11 cellular contexts compared by ENCODE assay signal in the genomic region with DNA sequence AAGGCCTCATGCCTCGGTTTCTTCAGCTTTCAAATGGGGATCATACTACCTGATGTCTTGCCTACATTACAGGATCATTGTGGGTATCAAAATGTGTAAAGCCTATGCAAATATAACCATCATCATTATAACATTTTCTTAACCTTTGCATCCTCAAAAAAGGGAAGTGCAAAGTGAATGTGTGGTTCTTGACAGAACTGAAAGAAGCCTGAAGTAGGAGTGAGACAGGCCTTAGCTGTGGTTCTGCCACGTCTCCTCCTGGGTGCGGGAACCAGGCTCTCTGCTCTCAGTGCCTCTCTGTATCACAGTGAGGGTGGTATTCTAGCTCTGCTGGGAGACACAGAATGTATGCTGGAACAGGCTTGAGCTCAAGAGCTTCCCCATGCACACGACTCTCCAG.
A peak's percentile ranks its signal among the peaks of the same experiment; 100 is the strongest.
DNase-seq lines count a peak whose midpoint lies in the region; ATAC-seq, FAIRE-seq and TF ChIP-seq lines count a peak whose summit lies in the region.
"Had no signal": no experiment of that assay in that cellular context is flagged by ENCODE, and none has a peak within 500 bp of the region (broad histone marks: within the 10 kb centered on the region; RNA-seq: fewer than 3 reads in every experiment).

No MANE protein-coding gene starts in this region.

- intact Hi-C loops in CD4-positive, alpha-beta memory T cell (cut with micrococcal nuclease): loop anchor here (5.0 kb wide), 1 partner anchor 289 kb away; no protein-coding TSS in a partner anchor
- intact Hi-C loops in pancreas (cut with DNase I) (no loop called here), heart left ventricle (cut with DNase I) (no loop called here)

- peaks cover 6 to 29% (median 22%) of the 10 kb centered on the region in 8 donors for H3K9me3 Mint-ChIP-seq in CD4-positive, alpha-beta memory T cell

- no peak for TF ChIP-seq POLR2A in heart left ventricle (IDR thresholded peaks at IDR 0.05)

- peaks cover 75% of the 10 kb centered on the region for H3K4me1 ChIP-seq in CD4-positive, alpha-beta memory T cell (ENCODE audit: insufficient read depth, low read length)
- H3K4me1 ChIP-seq in pancreas: no peaks in the 10 kb centered on the region
- H3K4me1 ChIP-seq in heart left ventricle: peaks cover 0 to 19% (median 0%) of the 10 kb centered on the region in 12 donors

- H3K27me3 Mint-ChIP-seq in CD4-positive, alpha-beta memory T cell: no peaks in the 10 kb centered on the region
- no peaks in the 10 kb centered on the region for H3K27me3 Mint-ChIP-seq in T-helper 17 cell

- CTCF ChIA-PET in CD4-positive, alpha-beta memory T cell (lab: Charles Lee; ENCODE audit: partially characterized antibody): interaction anchor here (0.9 to 1.9 kb wide), 8 partner anchors 8 to 146 kb away, joined by 3 to 9 read pairs (median 3); no protein-coding TSS in a partner anchor

- ATAC-seq in GM19025 (IDR thresholded peaks at IDR 0.05; ENCODE audit: low read depth, unreplicated experiment) (peak; percentile 69), HG02884 (IDR thresholded peaks at IDR 0.05; ENCODE audit: unreplicated experiment) (peak; percentile 86), T-helper 17 cell (peak; percentile 35), pancreas (no peak), heart left ventricle (no peak)
- ATAC-seq: gastrocnemius medialis had no signal

- peaks cover 15 to 26% of the 10 kb centered on the region in 2 donors for H3K36me3 Mint-ChIP-seq in CD4-positive, alpha-beta memory T cell
- no peaks in the 10 kb centered on the region for H3K36me3 Mint-ChIP-seq in T-helper 17 cell (ENCODE audit: low read depth)

- no peak overlapping the region for H3K4me3 ChIP-seq in CD4-positive, alpha-beta memory T cell (ENCODE audit: low read length in 2 of 2)
- no peak overlapping the region for H3K4me3 ChIP-seq in pancreas
- H3K4me3 ChIP-seq in heart left ventricle: no peak overlapping the region
- H3K4me3 ChIP-seq: gastrocnemius medialis had no signal

- no peak for DNase-seq in CD4-positive, alpha-beta memory T cell
- no peak for DNase-seq in T-helper 17 cell
- DNase-seq in NCI-H2029 (lab: John Stamatoyannopoulos, UW): no peak
- DNase-seq in pancreas: no peak
- DNase-seq in heart left ventricle: no peak
- no peak for DNase-seq in GF-D8 (lab: John Stamatoyannopoulos, UW)
- DNase-seq: gastrocnemius medialis, IMR-90 had no signal

- POLR2A ChIA-PET in CD4-positive, alpha-beta memory T cell (lab: Charles Lee; ENCODE audit: partially characterized antibody): interaction anchor here (0.9 to 7.7 kb wide), 16 partner anchors 8 to 210 kb away, joined by 3 to 151 read pairs (median 7); no protein-coding TSS in a partner anchor

- H3K9me3 ChIP-seq in CD4-positive, alpha-beta memory T cell (ENCODE audit: control insufficient read depth in 1 of 2, low read length in 2 of 2): peaks cover 0 to 6% of the 10 kb centered on the region in 2 donors
- H3K9me3 ChIP-seq in T-helper 17 cell (ENCODE audit: control insufficient read depth, low read length, poor library complexity, severe bottlenecking): no peaks in the 10 kb centered on the region
- H3K9me3 ChIP-seq in pancreas: no peaks in the 10 kb centered on the region
- H3K9me3 ChIP-seq in heart left ventricle: peaks cover 0 to 45% (median 7%) of the 10 kb centered on the region in 12 donors
- H3K9me3 ChIP-seq: gastrocnemius medialis had no signal

- 75 to 96% methylated on average over 4 of the region's 4 CpGs for WGBS in pancreas, 2 donors
- 79 to 91% (median 87%) methylated on average over 4 of the region's 4 CpGs for WGBS in heart left ventricle, 4 donors

- H3K36me3 ChIP-seq in CD4-positive, alpha-beta memory T cell (ENCODE audit: insufficient read depth, low read length): no peaks in the 10 kb centered on the region
- H3K36me3 ChIP-seq in pancreas: no peaks in the 10 kb centered on the region
- H3K36me3 ChIP-seq in heart left ventricle: no peaks in the 10 kb centered on the region
- H3K36me3 ChIP-seq: gastrocnemius medialis had no signal

- peaks cover 54 to 81% (median 70%) of the 10 kb centered on the region in 4 donors for H3K4me1 Mint-ChIP-seq in CD4-positive, alpha-beta memory T cell
- peaks cover 44% of the 10 kb centered on the region for H3K4me1 Mint-ChIP-seq in T-helper 17 cell

- peak overlapping the region; percentile 36 for H3K27ac ChIP-seq in CD4-positive, alpha-beta memory T cell (ENCODE audit: low read depth, low read length)
- H3K27ac ChIP-seq in pancreas: no peak overlapping the region
- no peak overlapping the region for H3K27ac ChIP-seq in heart left ventricle
- H3K27ac ChIP-seq: gastrocnemius medialis had no signal

- peak overlapping the region; percentile 74 to 90 (median 86) for H3K27ac Mint-ChIP-seq in CD4-positive, alpha-beta memory T cell
- peak overlapping the region; percentile 100 for H3K27ac Mint-ChIP-seq in T-helper 17 cell

- FAIRE-seq in pancreas (lab: Jason Lieb, UNC): no peak

- no peak for TF ChIP-seq CTCF in pancreas (IDR thresholded peaks at IDR 0.05)
- TF ChIP-seq CTCF in heart left ventricle (IDR thresholded peaks at IDR 0.05): no peak

- H3K27me3 ChIP-seq in CD4-positive, alpha-beta memory T cell (ENCODE audit: insufficient read depth, low read length): no peaks in the 10 kb centered on the region
- H3K27me3 ChIP-seq in pancreas: no peaks in the 10 kb centered on the region
- no peaks in the 10 kb centered on the region for H3K27me3 ChIP-seq in heart left ventricle
- H3K27me3 ChIP-seq: gastrocnemius medialis had no signal

- H3K4me3 Mint-ChIP-seq in CD4-positive, alpha-beta memory T cell: peak overlapping the region in 7 of 8 donors; percentile 1 to 67 (median 51)
- H3K4me3 Mint-ChIP-seq in T-helper 17 cell: peak overlapping the region; percentile 50
- H3K4me3 Mint-ChIP-seq: neural crest cell had no signal

Comparison
In these comparisons a context has a peak if more than half of its experiments do, and no peak if none do; other contexts are left out.
1. ATAC-seq: peak in GM19025 (single experiment), HG02884 (single experiment) and T-helper 17 cell (single experiment); none in pancreas (0 of 4) and heart left ventricle (0 of 4).